In the genomic region with DNA sequence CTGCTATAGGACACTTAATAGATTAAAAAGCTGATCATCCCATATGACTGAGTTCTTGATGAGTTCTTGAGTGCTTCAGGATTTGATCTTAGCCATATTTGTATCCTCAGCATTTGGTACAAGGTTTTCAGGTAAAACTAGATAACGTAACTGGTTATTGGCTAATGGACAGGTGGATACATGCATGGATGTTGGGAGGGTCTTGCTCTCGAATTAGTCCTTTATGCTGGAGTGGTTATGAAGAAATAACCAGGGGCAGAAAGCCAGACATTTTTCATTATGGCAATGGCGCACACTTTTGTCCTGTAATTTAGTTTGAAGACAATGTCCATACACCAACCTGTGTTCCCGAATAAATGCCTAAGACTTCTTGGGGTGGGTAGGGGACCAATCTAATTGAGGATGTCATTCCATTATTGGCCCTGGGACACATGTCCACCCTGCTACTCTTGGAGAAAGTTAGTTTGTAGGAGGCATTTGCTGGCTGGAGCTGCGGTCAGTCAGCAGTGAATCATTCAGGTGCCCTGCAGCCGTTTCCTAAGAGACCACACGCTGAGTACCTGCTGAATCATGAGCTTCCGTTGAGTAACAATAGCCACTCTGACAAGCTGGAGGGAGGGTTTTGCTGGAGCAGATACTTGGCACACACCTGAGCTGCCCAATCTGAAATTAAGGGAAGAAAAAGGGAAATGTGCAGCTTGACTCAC, we compare ENCODE assay signal across 1 cellular context.
TF ChIP-seq lines count a peak whose summit lies in the region.

No MANE protein-coding gene starts in this region.

TF ChIP-seq in K562, 482 proteins besides CTCF, POLR2A, EP300 and RAD21 (continued from another document and continues in another):
- TF ChIP-seq, protein P1, sequence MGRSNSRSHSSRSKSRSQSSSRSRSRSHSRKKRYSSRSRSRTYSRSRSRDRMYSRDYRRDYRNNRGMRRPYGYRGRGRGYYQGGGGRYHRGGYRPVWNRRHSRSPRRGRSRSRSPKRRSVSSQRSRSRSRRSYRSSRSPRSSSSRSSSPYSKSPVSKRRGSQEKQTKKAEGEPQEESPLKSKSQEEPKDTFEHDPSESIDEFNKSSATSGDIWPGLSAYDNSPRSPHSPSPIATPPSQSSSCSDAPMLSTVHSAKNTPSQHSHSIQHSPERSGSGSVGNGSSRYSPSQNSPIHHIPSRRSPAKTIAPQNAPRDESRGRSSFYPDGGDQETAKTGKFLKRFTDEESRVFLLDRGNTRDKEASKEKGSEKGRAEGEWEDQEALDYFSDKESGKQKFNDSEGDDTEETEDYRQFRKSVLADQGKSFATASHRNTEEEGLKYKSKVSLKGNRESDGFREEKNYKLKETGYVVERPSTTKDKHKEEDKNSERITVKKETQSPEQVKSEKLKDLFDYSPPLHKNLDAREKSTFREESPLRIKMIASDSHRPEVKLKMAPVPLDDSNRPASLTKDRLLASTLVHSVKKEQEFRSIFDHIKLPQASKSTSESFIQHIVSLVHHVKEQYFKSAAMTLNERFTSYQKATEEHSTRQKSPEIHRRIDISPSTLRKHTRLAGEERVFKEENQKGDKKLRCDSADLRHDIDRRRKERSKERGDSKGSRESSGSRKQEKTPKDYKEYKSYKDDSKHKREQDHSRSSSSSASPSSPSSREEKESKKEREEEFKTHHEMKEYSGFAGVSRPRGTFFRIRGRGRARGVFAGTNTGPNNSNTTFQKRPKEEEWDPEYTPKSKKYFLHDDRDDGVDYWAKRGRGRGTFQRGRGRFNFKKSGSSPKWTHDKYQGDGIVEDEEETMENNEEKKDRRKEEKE (IDR thresholded peaks at IDR 0.05; ENCODE audit: borderline replicate concordance in 1 of 2, control insufficient read depth in 1 of 2, low read depth in 2 of 2, low read length in 1 of 2) = no peak
- no peak for TF ChIP-seq MAFF (IDR thresholded peaks at IDR 0.05; ENCODE audit: low read length)
- TF ChIP-seq, protein P2, sequence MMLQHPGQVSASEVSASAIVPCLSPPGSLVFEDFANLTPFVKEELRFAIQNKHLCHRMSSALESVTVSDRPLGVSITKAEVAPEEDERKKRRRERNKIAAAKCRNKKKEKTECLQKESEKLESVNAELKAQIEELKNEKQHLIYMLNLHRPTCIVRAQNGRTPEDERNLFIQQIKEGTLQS (IDR thresholded peaks at IDR 0.05) = 0 out of 2 replicates have a peak, but pooled peaks have one; percentile 20
- TF ChIP-seq, protein P2 (CRISPR knock-in tag; conservative IDR thresholded peaks at IDR 0.05) = no peak
- TF ChIP-seq ZNF316 (IDR thresholded peaks at IDR 0.05) = peak; percentile 48; the same call in 1 of the 2 replicates
- TF ChIP-seq, protein P3, sequence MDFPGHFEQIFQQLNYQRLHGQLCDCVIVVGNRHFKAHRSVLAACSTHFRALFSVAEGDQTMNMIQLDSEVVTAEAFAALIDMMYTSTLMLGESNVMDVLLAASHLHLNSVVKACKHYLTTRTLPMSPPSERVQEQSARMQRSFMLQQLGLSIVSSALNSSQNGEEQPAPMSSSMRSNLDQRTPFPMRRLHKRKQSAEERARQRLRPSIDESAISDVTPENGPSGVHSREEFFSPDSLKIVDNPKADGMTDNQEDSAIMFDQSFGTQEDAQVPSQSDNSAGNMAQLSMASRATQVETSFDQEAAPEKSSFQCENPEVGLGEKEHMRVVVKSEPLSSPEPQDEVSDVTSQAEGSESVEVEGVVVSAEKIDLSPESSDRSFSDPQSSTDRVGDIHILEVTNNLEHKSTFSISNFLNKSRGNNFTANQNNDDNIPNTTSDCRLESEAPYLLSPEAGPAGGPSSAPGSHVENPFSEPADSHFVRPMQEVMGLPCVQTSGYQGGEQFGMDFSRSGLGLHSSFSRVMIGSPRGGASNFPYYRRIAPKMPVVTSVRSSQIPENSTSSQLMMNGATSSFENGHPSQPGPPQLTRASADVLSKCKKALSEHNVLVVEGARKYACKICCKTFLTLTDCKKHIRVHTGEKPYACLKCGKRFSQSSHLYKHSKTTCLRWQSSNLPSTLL (IDR thresholded peaks at IDR 0.05) = no peak
- no peak for TF ChIP-seq ZNF124 (CRISPR knock-in tag; IDR thresholded peaks at IDR 0.05)
- no peak for TF ChIP-seq PHF8 (IDR thresholded peaks at IDR 0.05; ENCODE audit: borderline replicate concordance, low read length)
- TF ChIP-seq STAG1 (CRISPR knock-in tag; IDR thresholded peaks at IDR 0.05; ENCODE audit: borderline replicate concordance) = no peak
- TF ChIP-seq BCOR (IDR thresholded peaks at IDR 0.05) = no peak
- TF ChIP-seq NR2C1 (IDR thresholded peaks at IDR 0.05) = no peak
- TF ChIP-seq NR2C1 (tag; IDR thresholded peaks at IDR 0.05) = no peak
- TF ChIP-seq SOX6 (IDR thresholded peaks at IDR 0.05) = peak; percentile 80
- peak; percentile 84 for TF ChIP-seq FOSL1 (tag; conservative IDR thresholded peaks at IDR 0.05)
- no peak for TF ChIP-seq ZNF75A (CRISPR knock-in tag; IDR thresholded peaks at IDR 0.05)
- no peak for TF ChIP-seq FOXK2 (conservative IDR thresholded peaks at IDR 0.05 in 1 of 2, IDR thresholded peaks at IDR 0.05 in 1 of 2; ENCODE audit: low read depth in 2 of 2)
- no peak for TF ChIP-seq ZNF699 (CRISPR knock-in tag; IDR thresholded peaks at IDR 0.05; ENCODE audit: insufficient replicate concordance)
- no peak for TF ChIP-seq TCF7L2 (IDR thresholded peaks at IDR 0.05; ENCODE audit: low read depth, low read length)
- TF ChIP-seq SRF (CRISPR knock-in tag; IDR thresholded peaks at IDR 0.05) = no peak
- TF ChIP-seq, protein P4, sequence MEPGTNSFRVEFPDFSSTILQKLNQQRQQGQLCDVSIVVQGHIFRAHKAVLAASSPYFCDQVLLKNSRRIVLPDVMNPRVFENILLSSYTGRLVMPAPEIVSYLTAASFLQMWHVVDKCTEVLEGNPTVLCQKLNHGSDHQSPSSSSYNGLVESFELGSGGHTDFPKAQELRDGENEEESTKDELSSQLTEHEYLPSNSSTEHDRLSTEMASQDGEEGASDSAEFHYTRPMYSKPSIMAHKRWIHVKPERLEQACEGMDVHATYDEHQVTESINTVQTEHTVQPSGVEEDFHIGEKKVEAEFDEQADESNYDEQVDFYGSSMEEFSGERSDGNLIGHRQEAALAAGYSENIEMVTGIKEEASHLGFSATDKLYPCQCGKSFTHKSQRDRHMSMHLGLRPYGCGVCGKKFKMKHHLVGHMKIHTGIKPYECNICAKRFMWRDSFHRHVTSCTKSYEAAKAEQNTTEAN (CRISPR knock-in tag; IDR thresholded peaks at IDR 0.05) = no peak
- TF ChIP-seq, protein P5, sequence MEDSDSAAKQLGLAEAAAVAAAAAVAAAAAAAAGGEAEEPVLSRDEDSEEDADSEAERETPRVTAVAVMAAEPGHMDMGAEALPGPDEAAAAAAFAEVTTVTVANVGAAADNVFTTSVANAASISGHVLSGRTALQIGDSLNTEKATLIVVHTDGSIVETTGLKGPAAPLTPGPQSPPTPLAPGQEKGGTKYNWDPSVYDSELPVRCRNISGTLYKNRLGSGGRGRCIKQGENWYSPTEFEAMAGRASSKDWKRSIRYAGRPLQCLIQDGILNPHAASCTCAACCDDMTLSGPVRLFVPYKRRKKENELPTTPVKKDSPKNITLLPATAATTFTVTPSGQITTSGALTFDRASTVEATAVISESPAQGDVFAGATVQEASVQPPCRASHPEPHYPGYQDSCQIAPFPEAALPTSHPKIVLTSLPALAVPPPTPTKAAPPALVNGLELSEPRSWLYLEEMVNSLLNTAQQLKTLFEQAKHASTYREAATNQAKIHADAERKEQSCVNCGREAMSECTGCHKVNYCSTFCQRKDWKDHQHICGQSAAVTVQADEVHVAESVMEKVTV (CRISPR knock-in tag; IDR thresholded peaks at IDR 0.05) = no peak
- TF ChIP-seq ZKSCAN3 (CRISPR knock-in tag; IDR thresholded peaks at IDR 0.05) = no peak
- TF ChIP-seq ZNF707 (CRISPR knock-in tag; conservative IDR thresholded peaks at IDR 0.05) = no peak
- TF ChIP-seq, protein P6, sequence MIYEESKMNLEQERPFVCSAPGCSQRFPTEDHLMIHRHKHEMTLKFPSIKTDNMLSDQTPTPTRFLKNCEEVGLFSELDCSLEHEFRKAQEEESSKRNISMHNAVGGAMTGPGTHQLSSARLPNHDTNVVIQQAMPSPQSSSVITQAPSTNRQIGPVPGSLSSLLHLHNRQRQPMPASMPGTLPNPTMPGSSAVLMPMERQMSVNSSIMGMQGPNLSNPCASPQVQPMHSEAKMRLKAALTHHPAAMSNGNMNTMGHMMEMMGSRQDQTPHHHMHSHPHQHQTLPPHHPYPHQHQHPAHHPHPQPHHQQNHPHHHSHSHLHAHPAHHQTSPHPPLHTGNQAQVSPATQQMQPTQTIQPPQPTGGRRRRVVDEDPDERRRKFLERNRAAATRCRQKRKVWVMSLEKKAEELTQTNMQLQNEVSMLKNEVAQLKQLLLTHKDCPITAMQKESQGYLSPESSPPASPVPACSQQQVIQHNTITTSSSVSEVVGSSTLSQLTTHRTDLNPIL (CRISPR knock-in tag; IDR thresholded peaks at IDR 0.05) = no peak
- TF ChIP-seq, protein P7, sequence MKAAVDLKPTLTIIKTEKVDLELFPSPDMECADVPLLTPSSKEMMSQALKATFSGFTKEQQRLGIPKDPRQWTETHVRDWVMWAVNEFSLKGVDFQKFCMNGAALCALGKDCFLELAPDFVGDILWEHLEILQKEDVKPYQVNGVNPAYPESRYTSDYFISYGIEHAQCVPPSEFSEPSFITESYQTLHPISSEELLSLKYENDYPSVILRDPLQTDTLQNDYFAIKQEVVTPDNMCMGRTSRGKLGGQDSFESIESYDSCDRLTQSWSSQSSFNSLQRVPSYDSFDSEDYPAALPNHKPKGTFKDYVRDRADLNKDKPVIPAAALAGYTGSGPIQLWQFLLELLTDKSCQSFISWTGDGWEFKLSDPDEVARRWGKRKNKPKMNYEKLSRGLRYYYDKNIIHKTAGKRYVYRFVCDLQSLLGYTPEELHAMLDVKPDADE (conservative IDR thresholded peaks at IDR 0.05; ENCODE audit: control insufficient read depth, low read depth, low read length) = no peak
- TF ChIP-seq, protein P8, sequence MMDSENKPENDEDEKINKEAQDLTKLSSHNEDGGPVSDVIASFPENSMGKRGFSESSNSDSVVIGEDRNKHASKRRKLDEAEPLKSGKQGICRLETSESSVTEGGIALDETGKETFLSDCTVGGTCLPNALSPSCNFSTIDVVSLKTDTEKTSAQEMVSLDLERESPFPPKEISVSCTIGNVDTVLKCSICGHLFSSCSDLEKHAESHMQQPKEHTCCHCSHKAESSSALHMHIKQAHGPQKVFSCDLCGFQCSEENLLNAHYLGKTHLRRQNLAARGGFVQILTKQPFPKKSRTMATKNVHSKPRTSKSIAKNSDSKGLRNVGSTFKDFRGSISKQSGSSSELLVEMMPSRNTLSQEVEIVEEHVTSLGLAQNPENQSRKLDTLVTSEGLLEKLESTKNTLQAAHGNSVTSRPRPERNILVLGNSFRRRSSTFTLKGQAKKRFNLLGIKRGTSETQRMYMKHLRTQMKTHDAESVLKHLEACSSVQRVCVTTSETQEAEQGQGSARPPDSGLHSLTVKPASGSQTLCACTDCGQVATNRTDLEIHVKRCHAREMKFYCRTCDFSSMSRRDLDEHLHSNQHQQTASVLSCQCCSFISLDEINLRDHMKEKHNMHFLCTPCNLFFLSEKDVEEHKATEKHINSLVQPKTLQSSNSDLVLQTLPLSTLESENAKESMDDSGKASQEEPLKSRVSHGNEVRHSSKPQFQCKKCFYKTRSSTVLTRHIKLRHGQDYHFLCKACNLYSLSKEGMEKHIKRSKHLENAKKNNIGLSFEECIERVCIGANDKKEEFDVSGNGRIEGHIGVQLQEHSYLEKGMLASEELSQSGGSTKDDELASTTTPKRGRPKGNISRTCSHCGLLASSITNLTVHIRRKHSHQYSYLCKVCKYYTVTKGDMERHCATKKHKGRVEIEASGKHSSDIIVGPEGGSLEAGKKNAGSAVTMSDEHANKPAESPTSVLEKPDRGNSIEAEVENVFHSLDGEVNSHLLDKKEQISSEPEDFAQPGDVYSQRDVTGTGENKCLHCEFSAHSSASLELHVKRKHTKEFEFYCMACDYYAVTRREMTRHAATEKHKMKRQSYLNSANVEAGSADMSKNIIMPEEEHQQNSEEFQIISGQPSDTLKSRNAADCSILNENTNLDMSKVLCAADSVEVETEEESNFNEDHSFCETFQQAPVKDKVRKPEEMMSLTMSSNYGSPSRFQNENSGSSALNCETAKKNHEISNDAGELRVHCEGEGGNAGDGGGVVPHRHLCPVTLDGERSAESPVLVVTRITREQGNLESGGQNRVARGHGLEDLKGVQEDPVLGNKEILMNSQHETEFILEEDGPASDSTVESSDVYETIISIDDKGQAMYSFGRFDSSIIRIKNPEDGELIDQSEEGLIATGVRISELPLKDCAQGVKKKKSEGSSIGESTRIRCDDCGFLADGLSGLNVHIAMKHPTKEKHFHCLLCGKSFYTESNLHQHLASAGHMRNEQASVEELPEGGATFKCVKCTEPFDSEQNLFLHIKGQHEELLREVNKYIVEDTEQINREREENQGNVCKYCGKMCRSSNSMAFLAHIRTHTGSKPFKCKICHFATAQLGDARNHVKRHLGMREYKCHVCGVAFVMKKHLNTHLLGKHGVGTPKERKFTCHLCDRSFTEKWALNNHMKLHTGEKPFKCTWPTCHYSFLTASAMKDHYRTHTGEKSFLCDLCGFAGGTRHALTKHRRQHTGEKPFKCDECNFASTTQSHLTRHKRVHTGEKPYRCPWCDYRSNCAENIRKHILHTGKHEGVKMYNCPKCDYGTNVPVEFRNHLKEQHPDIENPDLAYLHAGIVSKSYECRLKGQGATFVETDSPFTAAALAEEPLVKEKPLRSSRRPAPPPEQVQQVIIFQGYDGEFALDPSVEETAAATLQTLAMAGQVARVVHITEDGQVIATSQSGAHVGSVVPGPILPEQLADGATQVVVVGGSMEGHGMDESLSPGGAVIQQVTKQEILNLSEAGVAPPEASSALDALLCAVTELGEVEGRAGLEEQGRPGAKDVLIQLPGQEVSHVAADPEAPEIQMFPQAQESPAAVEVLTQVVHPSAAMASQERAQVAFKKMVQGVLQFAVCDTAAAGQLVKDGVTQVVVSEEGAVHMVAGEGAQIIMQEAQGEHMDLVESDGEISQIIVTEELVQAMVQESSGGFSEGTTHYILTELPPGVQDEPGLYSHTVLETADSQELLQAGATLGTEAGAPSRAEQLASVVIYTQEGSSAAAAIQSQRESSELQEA (IDR thresholded peaks at IDR 0.05; ENCODE audit: low read depth) = no peak
- TF ChIP-seq, protein P9, sequence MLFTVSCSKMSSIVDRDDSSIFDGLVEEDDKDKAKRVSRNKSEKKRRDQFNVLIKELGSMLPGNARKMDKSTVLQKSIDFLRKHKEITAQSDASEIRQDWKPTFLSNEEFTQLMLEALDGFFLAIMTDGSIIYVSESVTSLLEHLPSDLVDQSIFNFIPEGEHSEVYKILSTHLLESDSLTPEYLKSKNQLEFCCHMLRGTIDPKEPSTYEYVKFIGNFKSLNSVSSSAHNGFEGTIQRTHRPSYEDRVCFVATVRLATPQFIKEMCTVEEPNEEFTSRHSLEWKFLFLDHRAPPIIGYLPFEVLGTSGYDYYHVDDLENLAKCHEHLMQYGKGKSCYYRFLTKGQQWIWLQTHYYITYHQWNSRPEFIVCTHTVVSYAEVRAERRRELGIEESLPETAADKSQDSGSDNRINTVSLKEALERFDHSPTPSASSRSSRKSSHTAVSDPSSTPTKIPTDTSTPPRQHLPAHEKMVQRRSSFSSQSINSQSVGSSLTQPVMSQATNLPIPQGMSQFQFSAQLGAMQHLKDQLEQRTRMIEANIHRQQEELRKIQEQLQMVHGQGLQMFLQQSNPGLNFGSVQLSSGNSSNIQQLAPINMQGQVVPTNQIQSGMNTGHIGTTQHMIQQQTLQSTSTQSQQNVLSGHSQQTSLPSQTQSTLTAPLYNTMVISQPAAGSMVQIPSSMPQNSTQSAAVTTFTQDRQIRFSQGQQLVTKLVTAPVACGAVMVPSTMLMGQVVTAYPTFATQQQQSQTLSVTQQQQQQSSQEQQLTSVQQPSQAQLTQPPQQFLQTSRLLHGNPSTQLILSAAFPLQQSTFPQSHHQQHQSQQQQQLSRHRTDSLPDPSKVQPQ (CRISPR knock-in tag; IDR thresholded peaks at IDR 0.05; ENCODE audit: borderline replicate concordance) = no peak
